In the genomic region with DNA sequence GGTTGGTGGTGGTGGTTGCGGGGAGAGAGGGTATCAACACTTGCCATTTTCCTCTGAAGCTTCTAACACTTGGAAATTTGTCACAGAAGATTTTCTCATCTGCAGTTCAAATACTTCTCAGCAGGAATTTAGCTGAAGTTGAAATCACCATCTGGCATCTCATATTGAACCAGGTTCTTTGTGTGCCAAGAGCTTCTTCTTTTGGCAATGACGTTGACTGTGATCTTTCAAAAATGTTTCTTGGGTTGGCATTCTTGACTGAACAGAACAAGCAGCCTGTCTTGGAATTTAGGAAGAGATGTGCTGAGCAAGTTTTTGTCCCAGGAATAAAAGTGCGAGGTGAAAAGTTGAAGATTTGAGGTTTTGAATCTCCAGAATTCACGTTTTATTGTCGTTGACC, we compare ENCODE assay signal across 21 cellular contexts. TPM values are rescaled to one million over a fixed set of nuclear protein-coding genes. Genes with fewer than 3 reads are reported as not detected.
"Had no signal": no experiment of that assay in that cellular context is flagged by ENCODE, and none has a peak within 500 bp of the region (broad histone marks: within the 10 kb centered on the region; RNA-seq: fewer than 3 reads in every experiment).

No MANE protein-coding gene starts in this region.

- H3K4me3 Mint-ChIP-seq: activated CD4-positive, alpha-beta memory T cell treated with anti-CD3 and anti-CD28 coated beads, Interleukin-2, amount 10 ng/mL, durations not matched to agents 7 days and 5 days; activated CD4-positive, alpha-beta T cell treated with anti-CD3 and anti-CD28 coated beads for 36 hours; activated naive CD8-positive, alpha-beta T cell treated with anti-CD3 and anti-CD28 coated beads, Interleukin-2, amount 10 ng/mL, durations not matched to agents 7 days and 5 days; activated T-cell treated with anti-CD3 and anti-CD28 coated beads, Interleukin-2, amount 50 U/mL, for 72 hours; central memory CD8-positive, alpha-beta T cell had no signal

- H3K27me3 Mint-ChIP-seq: activated CD4-positive, alpha-beta T cell treated with anti-CD3 and anti-CD28 coated beads for 36 hours; activated naive CD8-positive, alpha-beta T cell treated with anti-CD3 and anti-CD28 coated beads, Interleukin-2, amount 10 ng/mL, durations not matched to agents 7 days and 5 days; central memory CD8-positive, alpha-beta T cell had no signal

- H3K4me2 ChIP-seq: SK-N-SH had no signal

- H3K4me1 ChIP-seq: adrenal gland, body of pancreas had no signal

- H3K4me3 ChIP-seq: adrenal gland, body of pancreas had no signal

- DNase-seq: activated CD4-positive, alpha-beta memory T cell treated with anti-CD3 and anti-CD28 coated beads, Interleukin-2, amount 10 ng/mL, durations not matched to agents 7 days and 5 days; activated CD4-positive, alpha-beta T cell treated with anti-CD3 and anti-CD28 coated beads, Interleukin-2, amount 50 U/mL, for 1 hour; activated CD8-positive, alpha-beta memory T cell treated with anti-CD3 and anti-CD28 coated beads, Interleukin-2, amount 50 U/mL, for 4 hours; activated naive CD4-positive, alpha-beta T cell treated with anti-CD3 and anti-CD28 coated beads, Interleukin-2, amount 50 U/mL, for 16 hours; activated naive CD8-positive, alpha-beta T cell treated with anti-CD3 and anti-CD28 coated beads, Interleukin-2, amount 10 ng/mL, durations not matched to agents 7 days and 5 days; body of pancreas; NCI-H1105; NCI-H1436; NCI-H1694 treated with DMSO at 0.1 percent for 48 hours; NCI-H2029 treated with DMSO at 0.1 percent for 48 hours; NCI-H526; NCI-H774; SK-N-SH; T-helper 1 cell had no signal

- H3K9ac ChIP-seq: SK-N-SH had no signal

- H3K27ac ChIP-seq: adrenal gland, body of pancreas, VCaP had no signal

- H3K27ac Mint-ChIP-seq: activated CD4-positive, alpha-beta memory T cell treated with anti-CD3 and anti-CD28 coated beads, Interleukin-2, amount 10 ng/mL, durations not matched to agents 7 days and 5 days; activated CD4-positive, alpha-beta T cell treated with anti-CD3 and anti-CD28 coated beads for 36 hours; activated naive CD8-positive, alpha-beta T cell treated with anti-CD3 and anti-CD28 coated beads, Interleukin-2, amount 10 ng/mL, durations not matched to agents 7 days and 5 days; activated T-cell treated with anti-CD3 and anti-CD28 coated beads, Interleukin-2, amount 50 U/mL, for 72 hours had no signal

- H3K9me3 Mint-ChIP-seq: central memory CD8-positive, alpha-beta T cell had no signal

- H3K9me3 ChIP-seq: adrenal gland, body of pancreas, SK-N-SH had no signal

- H3K27me3 ChIP-seq: adrenal gland, body of pancreas had no signal

- H3K36me3 ChIP-seq: adrenal gland had no signal

RNA-seq across cellular contexts. Expression of a gene that starts 32.2 kb away (rescaled TPM):
- total RNA-seq: activated CD4-positive, alpha-beta memory T cell treated with anti-CD3 and anti-CD28 coated beads, Interleukin-2, amount 10 ng/mL, durations not matched to agents 7 days and 5 days; activated CD4-positive, alpha-beta T cell treated with anti-CD3 and anti-CD28 coated beads for 36 hours; activated naive CD8-positive, alpha-beta T cell treated with anti-CD3 and anti-CD28 coated beads, Interleukin-2, amount 10 ng/mL, durations not matched to agents 7 days and 5 days; activated T-cell treated with anti-CD3 and anti-CD28 coated beads, Interleukin-2, amount 50 U/mL, for 72 hours; body of pancreas; Right ventricle myocardium inferior; T-helper 2 cell treated with Interferon-gamma antibody and Interleukin-4, amounts not matched to agents 100 ng/mL and 5 ng/mL, for 36 hours had no signal
- polyA plus RNA-seq: SK-N-SH had no signal
